1 cellular context compared by ENCODE assay signal in genomic region chr4:76987685-76988084, GRCh38.
TF ChIP-seq lines count a peak whose summit lies in the region.

No MANE protein-coding gene starts in this region.

TF ChIP-seq in IMR-90, 13 proteins besides CTCF, POLR2A, EP300 and RAD21:
- no peak for TF ChIP-seq RFX5 (IDR thresholded peaks at IDR 0.05; ENCODE audit: low read depth, low read length)
- no peak for TF ChIP-seq MAZ (IDR thresholded peaks at IDR 0.05; ENCODE audit: borderline replicate concordance, low read depth, low read length)
- TF ChIP-seq MAFK (IDR thresholded peaks at IDR 0.05; ENCODE audit: low read depth, low read length) = no peak
- TF ChIP-seq NFE2L2 (IDR thresholded peaks at IDR 0.05; ENCODE audit: low read depth, low read length) = 0 out of 2 replicates have a peak, but pooled peaks have one; percentile 1
- no peak for TF ChIP-seq CHD1 (IDR thresholded peaks at IDR 0.05; ENCODE audit: low read depth, low read length)
